In the genomic region with DNA sequence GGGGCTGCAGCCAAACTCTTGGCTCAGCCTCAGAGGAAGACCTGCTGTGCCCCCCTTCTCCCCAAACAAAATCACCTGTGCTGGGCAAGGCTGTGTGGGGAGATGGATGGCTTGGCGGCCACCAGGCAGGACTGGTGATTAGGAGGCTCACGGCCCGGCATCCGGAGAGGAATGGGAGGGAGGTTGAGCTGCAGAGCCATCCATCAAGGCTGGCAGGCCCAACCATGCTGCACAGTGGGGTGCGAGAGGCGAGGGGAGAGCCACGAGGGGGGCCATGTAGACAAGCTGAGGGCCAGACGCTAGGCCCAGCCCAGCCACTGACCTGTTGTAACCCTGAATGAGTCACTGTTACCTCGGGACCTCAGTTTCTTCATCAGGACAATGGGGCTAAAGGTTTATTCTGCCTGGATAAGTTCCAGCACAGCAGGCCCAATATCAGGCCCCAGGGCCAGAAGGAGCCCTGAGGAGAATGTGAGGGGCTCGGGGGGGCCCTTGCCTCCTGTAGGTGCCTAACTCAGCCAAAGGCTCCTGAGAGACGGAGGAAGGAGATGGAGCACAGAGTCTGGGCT, we compare ENCODE assay signal across 29 cellular contexts. TPM values are rescaled to one million over a fixed set of nuclear protein-coding genes. Genes with fewer than 3 reads are reported as not detected.
A peak's percentile ranks its signal among the peaks of the same experiment; 100 is the strongest.
DNase-seq lines count a peak whose midpoint lies in the region; ATAC-seq, FAIRE-seq and TF ChIP-seq lines count a peak whose summit lies in the region.
"Had no signal": no experiment of that assay in that cellular context is flagged by ENCODE, and none has a peak within 500 bp of the region (broad histone marks: within the 10 kb centered on the region; RNA-seq: fewer than 3 reads in every experiment).

No MANE protein-coding gene starts in this region.

- H3K79me2 ChIP-seq in HepG2 (ENCODE audit: insufficient read depth, low read length) = no peaks in the 10 kb centered on the region
- H3K79me2 ChIP-seq in K562 (ENCODE audit: control insufficient read depth, insufficient read depth, low read length) = no peaks in the 10 kb centered on the region
- no peaks in the 10 kb centered on the region for H3K79me2 ChIP-seq in smooth muscle cell (ENCODE audit: low read depth)

- no peak for FAIRE-seq in HepG2 (lab: Jason Lieb, UNC)
- no peak for FAIRE-seq in K562 (lab: Jason Lieb, UNC)
- FAIRE-seq: A549, D721Med, GM12891, GM18507, H54 had no signal

- H3K9me3 Mint-ChIP-seq in endodermal cell = no peaks in the 10 kb centered on the region
- H3K9me3 Mint-ChIP-seq: CD14-positive monocyte; CD4-positive, alpha-beta T cell; CD8-positive, alpha-beta memory T cell; GM23338; HFFc6 had no signal

- H3K4me1 ChIP-seq in HepG2 (ENCODE audit: insufficient read depth, low read length) = no peaks in the 10 kb centered on the region
- H3K4me1 ChIP-seq in right lobe of liver = no peaks in the 10 kb centered on the region
- H3K4me1 ChIP-seq in K562 (replicated peaks in 1 of 2; ENCODE audit: control insufficient read depth in 2 of 2, insufficient read depth in 2 of 2, low read length in 2 of 2) = peaks cover 15 to 26% of the 10 kb centered on the region in 2 experiments; a peak in 4 of 5 replicates
- H3K4me1 ChIP-seq in endodermal cell (ENCODE audit: control insufficient read depth, insufficient read depth, low read length) = peaks cover 3% of the 10 kb centered on the region
- no peaks in the 10 kb centered on the region for H3K4me1 ChIP-seq in upper lobe of right lung
- H3K4me1 ChIP-seq in smooth muscle cell (ENCODE audit: low read depth) = peaks cover 5% of the 10 kb centered on the region
- H3K4me1 ChIP-seq: A549, HAP-1 had no signal

- no peaks in the 10 kb centered on the region for H4K20me1 ChIP-seq in HepG2 (ENCODE audit: insufficient read depth, low read length)
- peaks cover 11% of the 10 kb centered on the region for H4K20me1 ChIP-seq in K562 (replicated peaks; ENCODE audit: control insufficient read depth, insufficient read depth, low read length)
- H4K20me1 ChIP-seq in smooth muscle cell (ENCODE audit: low read depth) = no peaks in the 10 kb centered on the region

- POLR2A ChIA-PET in HepG2 (lab: Yijun Ruan, JAX) (no interaction called here), K562 (lab: Yijun Ruan, JAX) (no interaction called here)

- ATAC-seq in HepG2 = no peak
- no peak for ATAC-seq in right lobe of liver
- no peak for ATAC-seq in K562
- peak; percentile 4 for ATAC-seq in upper lobe of right lung
- ATAC-seq: A549, GM23338 had no signal

- TF ChIP-seq EP300 in HepG2 (IDR thresholded peaks at IDR 0.05; ENCODE audit: low read depth in 2 of 2, low read length in 2 of 2) = no peak
- TF ChIP-seq EP300 in HepG2 (CRISPR knock-in tag; IDR thresholded peaks at IDR 0.05; ENCODE audit: borderline replicate concordance) = no peak
- no peak for TF ChIP-seq EP300 in K562 (IDR thresholded peaks at IDR 0.05; ENCODE audit: low read length)

- TF ChIP-seq POLR2A in HepG2 (IDR thresholded peaks at IDR 0.05; ENCODE audit: insufficient read depth in 1 of 2, low read depth in 2 of 2, low read length in 2 of 2) (no peak), right lobe of liver (IDR thresholded peaks at IDR 0.05) (no peak), K562 (conservative IDR thresholded peaks at IDR 0.05) (no peak)

- H3K36me3 ChIP-seq in HepG2 (replicated peaks in 1 of 2; ENCODE audit: control insufficient read depth in 1 of 2, insufficient read depth in 2 of 2, low read length in 2 of 2) (no peaks in the 10 kb centered on the region), right lobe of liver (no peaks in the 10 kb centered on the region), K562 (ENCODE audit: control insufficient read depth, insufficient read depth, low read length) (no peaks in the 10 kb centered on the region), endodermal cell (ENCODE audit: control insufficient read depth, insufficient read depth, low read length) (no peaks in the 10 kb centered on the region), upper lobe of right lung (no peaks in the 10 kb centered on the region), smooth muscle cell (ENCODE audit: low read depth) (no peaks in the 10 kb centered on the region)
- H3K36me3 ChIP-seq: BLaER1 treated with 17β-estradiol and CSF1 and Interleukin-3, amounts not matched to agents 10 nM and 100 nM; HAP-1 had no signal

- H3K27me3 ChIP-seq in HepG2 (ENCODE audit: control insufficient read depth in 1 of 2, insufficient read depth in 2 of 2, low read length in 2 of 2) = peaks cover 7 to 58% of the 10 kb centered on the region in 2 experiments; a peak in 3 of 5 replicates
- no peaks in the 10 kb centered on the region for H3K27me3 ChIP-seq in right lobe of liver
- H3K27me3 ChIP-seq in K562 (ENCODE audit: control insufficient read depth in 2 of 2, insufficient read depth in 2 of 2, low read length in 2 of 2) = peaks cover 11 to 19% of the 10 kb centered on the region in 2 experiments; a peak in 4 of 5 replicates
- H3K27me3 ChIP-seq in endodermal cell (ENCODE audit: control insufficient read depth, insufficient read depth, low read length, poor library complexity, severe bottlenecking) = no peaks in the 10 kb centered on the region
- H3K27me3 ChIP-seq in upper lobe of right lung = peaks cover 8% of the 10 kb centered on the region
- peaks cover 21% of the 10 kb centered on the region for H3K27me3 ChIP-seq in smooth muscle cell (ENCODE audit: low read depth)
- H3K27me3 ChIP-seq: BE2C; BLaER1 treated with 17β-estradiol and CSF1 and Interleukin-3, amounts not matched to agents 10 nM and 100 nM had no signal

- H3K4me3 ChIP-seq in HepG2 (replicated peaks in 1 of 3; ENCODE audit: insufficient read depth in 1 of 3, low read depth in 2 of 3, low read length in 3 of 3) (no peak overlapping the region), right lobe of liver (no peak overlapping the region), K562 (no peak overlapping the region), endodermal cell (ENCODE audit: low read length) (no peak overlapping the region), upper lobe of right lung (no peak overlapping the region), smooth muscle cell (no peak overlapping the region)
- H3K4me3 ChIP-seq: A549; BLaER1 treated with 17β-estradiol and CSF1 and Interleukin-3, amounts not matched to agents 10 nM and 100 nM; GM23338; HAP-1 had no signal

- H3K4me3 Mint-ChIP-seq in endodermal cell = no peak overlapping the region
- H3K4me3 Mint-ChIP-seq: CD14-positive monocyte; CD4-positive, alpha-beta T cell; CD8-positive, alpha-beta memory T cell; GM23338; HFFc6 had no signal

- TF ChIP-seq RAD21 in HepG2 (CRISPR knock-in tag; IDR thresholded peaks at IDR 0.05) = no peak
- TF ChIP-seq RAD21 in K562 (CRISPR knock-in tag; conservative IDR thresholded peaks at IDR 0.05 in 1 of 2, IDR thresholded peaks at IDR 0.05 in 1 of 2) = no peak

- H3K9ac ChIP-seq in HepG2 (ENCODE audit: insufficient read depth, low read depth, low read length) (no peak overlapping the region), K562 (ENCODE audit: insufficient read depth in 1 of 2, low read depth in 2 of 2, low read length in 2 of 2) (no peak overlapping the region; a peak in 1 of 4 replicates), endodermal cell (ENCODE audit: extremely low read depth, low read length, poor library complexity, severe bottlenecking) (no peak overlapping the region), smooth muscle cell (ENCODE audit: low read depth) (no peak overlapping the region)
- H3K9ac ChIP-seq: BLaER1 treated with 17β-estradiol and CSF1 and Interleukin-3, amounts not matched to agents 10 nM and 100 nM had no signal

- no peaks in the 10 kb centered on the region for H3K36me3 Mint-ChIP-seq in endodermal cell (ENCODE audit: low read depth)
- H3K36me3 Mint-ChIP-seq: CD14-positive monocyte; CD8-positive, alpha-beta memory T cell had no signal

- intact Hi-C loops in HepG2 (cut with micrococcal nuclease; ENCODE audit: unreplicated experiment) = no loop called here
- intact Hi-C loops in right lobe of liver (cut with DNase I) = no loop called here
- intact Hi-C loops in K562 (cut with micrococcal nuclease) = no loop called here
- intact Hi-C loops in upper lobe of right lung (cut with DNase I) = no loop called here

- no peaks in the 10 kb centered on the region for H3K9me1 ChIP-seq in K562 (ENCODE audit: control insufficient read depth, insufficient read depth, low read length)

- H2AFZ ChIP-seq in HepG2 (ENCODE audit: low read length) (no peak overlapping the region), K562 (ENCODE audit: low read depth, low read length) (no peak overlapping the region), smooth muscle cell (ENCODE audit: low read depth) (no peak overlapping the region)
- H2AFZ ChIP-seq: GM23338 had no signal

- TF ChIP-seq CTCF in HepG2 (CRISPR knock-in tag; IDR thresholded peaks at IDR 0.05) (no peak), right lobe of liver (IDR thresholded peaks at IDR 0.05) (no peak), K562 (IDR thresholded peaks at IDR 0.05 in 2 of 3, conservative IDR thresholded peaks at IDR 0.05 in 1 of 3; ENCODE audit: insufficient read depth in 2 of 3, low read depth in 1 of 3, low read length in 3 of 3) (no peak), endodermal cell (conservative IDR thresholded peaks at IDR 0.05) (no peak), upper lobe of right lung (IDR thresholded peaks at IDR 0.05) (no peak), smooth muscle cell (IDR thresholded peaks at IDR 0.05; ENCODE audit: borderline replicate concordance, insufficient read depth, poor library complexity, severe bottlenecking) (no peak)

- in situ Hi-C loops in HepG2 (cut with HindIII; ENCODE audit: extremely low pct_ligation_motif_present, low pct_unique_long_range_greater_than_20kb) (no loop called here), K562 (cut with MboI) (no loop called here)

- BruUV-seq in HepG2 (replicated peaks; lab: Mats Ljungman, UMichigan) (no TSS peak), K562 (replicated peaks; lab: Mats Ljungman, UMichigan) (no TSS peak)

- no peak overlapping the region for H3K27ac Mint-ChIP-seq in endodermal cell
- H3K27ac Mint-ChIP-seq: CD4-positive, alpha-beta T cell; GM23338; HFFc6 had no signal

- H3K9me3 ChIP-seq in HepG2 (ENCODE audit: low read length) (no peaks in the 10 kb centered on the region), right lobe of liver (no peaks in the 10 kb centered on the region), K562 (replicated peaks; ENCODE audit: control insufficient read depth, insufficient read depth, low read depth, low read length) (no peaks in the 10 kb centered on the region), endodermal cell (ENCODE audit: control insufficient read depth, low read length) (no peaks in the 10 kb centered on the region), upper lobe of right lung (no peaks in the 10 kb centered on the region), smooth muscle cell (replicated peaks; ENCODE audit: low read depth) (no peaks in the 10 kb centered on the region)
- H3K9me3 ChIP-seq: A549; BE2C; BLaER1 treated with 17β-estradiol and CSF1 and Interleukin-3, amounts not matched to agents 10 nM and 100 nM; HAP-1 had no signal

- H3K27me3 Mint-ChIP-seq in endodermal cell (ENCODE audit: insufficient read depth) = no peaks in the 10 kb centered on the region

- peaks cover 11% of the 10 kb centered on the region for H3K4me1 Mint-ChIP-seq in endodermal cell
- H3K4me1 Mint-ChIP-seq: CD8-positive, alpha-beta memory T cell had no signal

- 8% methylated on average over 9 of the region's 11 CpGs for WGBS in HepG2 (ENCODE audit: low lambda C conversion rate)
- 71% methylated on average over 8 of the region's 11 CpGs for WGBS in right lobe of liver (ENCODE audit: insufficient coverage, low coverage, low lambda C conversion rate, missing lambda C conversion rate)
- WGBS in K562 (ENCODE audit: insufficient coverage, low coverage, missing lambda C conversion rate) = 27% methylated on average over 11 of the region's 11 CpGs
- WGBS in endodermal cell (ENCODE audit: insufficient coverage in 1 of 2, insufficient read length in 1 of 2), 2 experiments = 78 to 82% methylated on average over 5 to 11 of the region's 11 CpGs
- 76% methylated on average over 11 of the region's 11 CpGs for WGBS in smooth muscle cell (ENCODE audit: low lambda C conversion rate)

- CTCF ChIA-PET in HepG2 (lab: Yijun Ruan, JAX; ENCODE audit: low intra/inter-chr PET ratio, low total read pairs) = no interaction called here
- CTCF ChIA-PET in K562 (lab: Yijun Ruan, JAX; ENCODE audit: low intra/inter-chr PET ratio) = no interaction called here

- H3K4me2 ChIP-seq in HepG2 (ENCODE audit: low read depth, low read length) = no peak overlapping the region
- H3K4me2 ChIP-seq in K562 (ENCODE audit: insufficient read depth, low read length) = no peak overlapping the region
- H3K4me2 ChIP-seq in smooth muscle cell = no peak overlapping the region
- H3K4me2 ChIP-seq: A549; BLaER1 treated with 17β-estradiol and CSF1 and Interleukin-3, amounts not matched to agents 10 nM and 100 nM; GM23338 had no signal

- DNase-seq in HepG2 (ENCODE audit: low spot score) (no peak), right lobe of liver (no peak), K562 (ENCODE audit: extremely low read depth in 1 of 4, low spot score in 3 of 4) (no peak), endodermal cell (no peak), upper lobe of right lung (no peak), cerebellar cortex (ENCODE audit: low spot score) (no peak), smooth muscle cell (lab: John Stamatoyannopoulos, UW; ENCODE audit: unreplicated experiment) (no peak)
- DNase-seq in activated CD4-positive, alpha-beta T cell treated with anti-CD3 and anti-CD28 coated beads for 4 hours = no peak
- DNase-seq: ACHN; AML-193; BE2C; CD4-positive, alpha-beta T cell; CD8-positive, alpha-beta memory T cell; DMS 273 treated with DMSO at 0.1 percent for 48 hours; DMS79; EL; GF-D8; HFFc6 had no signal

- H3K27ac ChIP-seq in HepG2 (ENCODE audit: extremely low read length, insufficient read depth, low read length) (no peak overlapping the region), right lobe of liver (no peak overlapping the region), K562 (ENCODE audit: extremely low read depth, low read depth, low read length) (no peak overlapping the region), endodermal cell (ENCODE audit: low read depth, low read length) (peak overlapping the region; percentile 86), upper lobe of right lung (no peak overlapping the region), smooth muscle cell (ENCODE audit: low read depth) (no peak overlapping the region)
- H3K27ac ChIP-seq: 22Rv1; A549; BLaER1 treated with 17β-estradiol and CSF1 and Interleukin-3, amounts not matched to agents 10 nM and 100 nM had no signal

- H3F3A ChIP-seq in smooth muscle cell (ENCODE audit: low read depth) = no peaks in the 10 kb centered on the region

RNA-seq across cellular contexts. Expression of gene PDE2A, which starts 18.2 kb away (rescaled TPM):
- not detected in 2 replicates for total RNA-seq in HepG2 (2016; rRNA removed; fragmentation: Illumina TruSeq; extraction: Trizol)
- not detected in 2 replicates for total RNA-seq in HepG2 (2016; cell fraction: cytosol; rRNA removed; fragmentation: Illumina TruSeq; extraction: Trizol; ENCODE audit: low read depth)
- 0.19 TPM in 1 of 2 replicates, not detected in the other for total RNA-seq in HepG2 (2016; cell fraction: insoluble cytoplasmic fraction; rRNA removed; fragmentation: Illumina TruSeq; extraction: Trizol)
- total RNA-seq in HepG2 (2016; cell fraction: membrane; rRNA removed; fragmentation: Illumina TruSeq; extraction: Trizol) = not detected in 2 replicates
- 0.81 TPM in 1 of 2 replicates, not detected in the other for total RNA-seq in HepG2 (2016; cell fraction: nucleus; rRNA removed; fragmentation: Illumina TruSeq; extraction: Trizol)
- polyA plus RNA-seq in HepG2 (2011; rRNA removed) = 2.8 and 3.1 TPM in 2 replicates
- 0.74 and 0.82 TPM in 2 replicates for polyA plus RNA-seq in HepG2 (2011; cell fraction: cytosol; rRNA removed)
- polyA plus RNA-seq in HepG2 (2011; cell fraction: nucleus; rRNA removed) = 12.4 and 12.9 TPM in 2 replicates
- polyA plus RNA-seq in HepG2 (2012) = 1.1 and 1.3 TPM in 2 replicates
- not detected in 2 replicates for polyA plus RNA-seq in HepG2 (2016; cell fraction: cytosol; fragmentation: Illumina TruSeq; extraction: Trizol; ENCODE audit: low read depth)
- not detected in 2 replicates for polyA plus RNA-seq in HepG2 (2016; cell fraction: insoluble cytoplasmic fraction; fragmentation: Illumina TruSeq; extraction: Trizol; ENCODE audit: low read depth)
- polyA plus RNA-seq in HepG2 (2016; cell fraction: membrane; fragmentation: Illumina TruSeq; extraction: Trizol; ENCODE audit: low read depth) = not detected in 2 replicates
- polyA plus RNA-seq in HepG2 (2016; cell fraction: nucleus; fragmentation: Illumina TruSeq; extraction: Trizol; ENCODE audit: insufficient read depth, low read depth) = not detected in 2 replicates
- polyA minus RNA-seq in HepG2 (2011; rRNA and poly(A)+ RNA removed; ENCODE audit: low replicate concordance) = 1.6 and 410 TPM in 2 replicates
- polyA minus RNA-seq in HepG2 (2011; cell fraction: cytosol; rRNA and poly(A)+ RNA removed) = 0.62 and 1.1 TPM in 2 replicates
- 2.2 and 3.6 TPM in 2 replicates for polyA minus RNA-seq in HepG2 (2011; cell fraction: nucleus; rRNA and poly(A)+ RNA removed)
- total RNA-seq in right lobe of liver = 10 to 100 TPM; 11.2 to 46.3 (median 22.8) TPM
- total RNA-seq in K562 (2011; cell fraction: chromatin; rRNA removed; ENCODE audit: low replicate concordance) = 33.8 and 109 TPM in 2 replicates
- total RNA-seq in K562 (2011; cell fraction: nucleolus; rRNA removed) = 31.6 and 45.0 TPM in 2 replicates
- 31.0 and 37.9 TPM in 2 replicates for total RNA-seq in K562 (2011; cell fraction: nucleoplasm; rRNA removed)
- total RNA-seq in K562 (2014; rRNA removed) = 0.45 and 1.6 TPM in 2 replicates
- total RNA-seq in K562 (2014; rRNA removed; fragmentation: Illumina TruSeq; extraction: Trizol) = 0.47 and 1.4 TPM in 2 replicates
- total RNA-seq in K562 (2015; rRNA removed; fragmentation: Illumina TruSeq; extraction: Trizol) = 0.07 and 0.11 TPM in 2 replicates
- 1.1 and 3.4 TPM in 2 replicates for total RNA-seq in K562 (2021)
- polyA plus RNA-seq in K562 (2011; rRNA removed) = 4.3 and 15.2 TPM in 2 replicates
- polyA plus RNA-seq in K562 (2011; cell fraction: cytosol; rRNA removed) = 3.3 and 12.5 TPM in 2 replicates
- polyA plus RNA-seq in K562 (2011; cell fraction: nucleus; rRNA removed) = 25.6 and 137 TPM in 2 replicates
- 1.4 and 2.1 TPM in 2 replicates for polyA plus RNA-seq in K562 (2012)
- polyA plus RNA-seq in K562 (2014; fragmentation: Illumina TruSeq; extraction: Trizol) = 1.3 and 2.2 TPM in 2 replicates
- polyA plus RNA-seq in K562 (2014; fragmentation: Nextera tagmentation; extraction: Ambion mirVana) = under 1 TPM in 1 of 2 experiments, not detected in 1; 0.21 TPM
- 1.0 and 1.6 TPM in 2 replicates for polyA plus RNA-seq in K562 (2014; rRNA removed)
- 3.2 and 18.9 TPM in 2 replicates for polyA minus RNA-seq in K562 (2011; rRNA and poly(A)+ RNA removed)
- 1.7 and 6.5 TPM in 2 replicates for polyA minus RNA-seq in K562 (2011; cell fraction: cytosol; rRNA and poly(A)+ RNA removed)
- 15.6 and 36.5 TPM in 2 replicates for polyA minus RNA-seq in K562 (2011; cell fraction: nucleus; rRNA and poly(A)+ RNA removed)
- total RNA-seq in endodermal cell = 10 to 100 TPM in 1 of 2 donors, 1 to 10 TPM in 1; 3.7 to 13.3 TPM
- polyA plus RNA-seq in endodermal cell (2013, experiment 1 of 2) = 8.9 TPM
- 7.1 TPM for polyA plus RNA-seq in endodermal cell (2013, experiment 2 of 2)
- total RNA-seq in upper lobe of right lung = 27.3 TPM
- total RNA-seq in smooth muscle cell = not detected in 2 replicates
- polyA plus RNA-seq in smooth muscle cell = 1.0 TPM in 2 replicates
- total RNA-seq: G401 had no signal

Comparison
In these comparisons a context has a peak if more than half of its experiments do, and no peak if none do; other contexts are left out.
1. Of the 241 proteins assayed by ChIP-seq in both HepG2 and K562: peak only in HepG2: none; only in K562: ADNP and KDM1A; in both: none; in neither: 239.